Comparison of ENCODE assay signal across 24 cellular contexts in the genomic region with DNA sequence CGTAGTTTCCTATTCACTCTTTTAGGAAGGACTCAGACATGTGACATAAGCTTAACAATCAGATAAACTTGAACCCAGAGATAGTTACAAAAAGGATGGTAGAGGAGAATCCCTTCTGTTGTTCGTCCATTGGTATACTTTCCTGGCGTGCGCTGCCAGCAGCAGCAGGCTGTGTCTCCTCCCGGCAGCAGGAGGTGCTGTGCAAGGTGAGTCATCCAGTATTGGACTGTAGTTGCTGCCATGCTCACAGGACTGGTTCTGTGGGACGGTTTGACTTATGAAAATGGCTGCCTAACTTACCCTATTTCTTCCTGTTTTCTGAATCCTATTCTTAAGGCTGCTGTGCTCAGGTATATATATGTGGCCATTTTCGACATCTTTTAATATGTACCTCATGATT.
DNase-seq lines count a peak whose midpoint lies in the region; ATAC-seq and TF ChIP-seq lines count a peak whose summit lies in the region.
"Had no signal": no experiment of that assay in that cellular context is flagged by ENCODE, and none has a peak within 500 bp of the region (broad histone marks: within the 10 kb centered on the region; RNA-seq: fewer than 3 reads in every experiment).

No MANE protein-coding gene starts in this region.

- DNase-seq in HT1080 (ENCODE audit: low read depth) (peak; percentile 52), SK-MEL-5 (ENCODE audit: low read depth, low spot score) (peak; percentile 23), islet precursor cell (peak; percentile 71), COLO668 (lab: John Stamatoyannopoulos, UW; ENCODE audit: unreplicated experiment) (no peak), sciatic nerve (ENCODE audit: low spot score) (no peak)
- DNase-seq in activated effector memory CD4-positive, alpha-beta T cell treated with Interleukin-2 at 50 U/mL for 16 hours, result no peak
- DNase-seq: activated CD4-positive, alpha-beta T cell treated with anti-CD3 and anti-CD28 coated beads for 48 hours; activated T-cell treated with anti-CD3 and anti-CD28 coated beads, Interleukin-2, amount 50 U/mL, for 72 hours; CD8-positive, alpha-beta T cell; central memory CD4-positive, alpha-beta T cell; dermis blood vessel endothelial cell; left cardiac atrium; mammary epithelial cell; NCI-H146; NCI-H2171; NCI-H526; sigmoid colon; stimulated activated CD4-positive, alpha-beta T cell treated with anti-CD3 and anti-CD28 coated beads, Interleukin-15, amount 100 ng/mL, for 24 hours; stimulated activated naive CD8-positive, alpha-beta T cell treated with anti-CD3 and anti-CD28 coated beads, Interleukin-15, amount 100 ng/mL, for 72 hours; T-helper 2 cell; transverse colon had no signal

- intact Hi-C loops in sciatic nerve (cut with DNase I), result no loop called here

- H3K27ac ChIP-seq in C4-2B, result no peak overlapping the region
- H3K27ac ChIP-seq: sigmoid colon, transverse colon had no signal

- ATAC-seq in sciatic nerve (no peak), HG03095 (IDR thresholded peaks at IDR 0.05; ENCODE audit: unreplicated experiment) (no peak)
- ATAC-seq: activated T-cell treated with anti-CD3 and anti-CD28 coated beads, Interleukin-2, amount 50 U/mL, for 72 hours; CD8-positive, alpha-beta T cell; K562; left cardiac atrium; stimulated activated naive CD8-positive, alpha-beta T cell treated with anti-CD3 and anti-CD28 coated beads, Interleukin-15, amount 100 ng/mL, for 72 hours had no signal

- in situ Hi-C loops in SK-MEL-5 (cut with HindIII; ENCODE audit: low pct_unique_long_range_greater_than_20kb, low sequenced_read_pairs), result no loop called here

- peak; percentile 44 for TF ChIP-seq CTCF in C4-2B (conservative IDR thresholded peaks at IDR 0.05)

Comparison
In these comparisons a context has a peak if more than half of its experiments do, and no peak if none do; other contexts are left out.
1. DNase-seq: peak in HT1080 (single experiment), SK-MEL-5 (single experiment) and islet precursor cell (single experiment); none in activated effector memory CD4-positive, alpha-beta T cell treated with Interleukin-2 at 50 U/mL for 16 hours (single experiment), COLO668 (single experiment) and sciatic nerve (single experiment).